Comparison of ENCODE assay signal across 9 cellular contexts in genomic region chr6:30769853-30770160, GRCh38. TPM values are rescaled to one million over a fixed set of nuclear protein-coding genes. Genes with fewer than 3 reads are reported as not detected.
A peak's percentile ranks its signal among the peaks of the same experiment; 100 is the strongest.
DNase-seq lines count a peak whose midpoint lies in the region; ATAC-seq and TF ChIP-seq lines count a peak whose summit lies in the region.
"Had no signal": no experiment of that assay in that cellular context is flagged by ENCODE, and none has a peak within 500 bp of the region (broad histone marks: within the 10 kb centered on the region; RNA-seq: fewer than 3 reads in every experiment).

No MANE protein-coding gene starts in this region.

- H3K27me3 Mint-ChIP-seq in activated CD4-positive, alpha-beta T cell treated with anti-CD3 and anti-CD28 coated beads for 36 hours = no peaks in the 10 kb centered on the region
- H3K27me3 Mint-ChIP-seq in activated CD8-positive, alpha-beta T cell treated with anti-CD3 and anti-CD28 coated beads for 36 hours = no peaks in the 10 kb centered on the region

- H3K27me3 ChIP-seq in gastroesophageal sphincter (no peaks in the 10 kb centered on the region), smooth muscle cell (ENCODE audit: low read depth) (no peaks in the 10 kb centered on the region)
- H3K27me3 ChIP-seq: testis had no signal

- H3K9me3 ChIP-seq in gastroesophageal sphincter (no peaks in the 10 kb centered on the region), smooth muscle cell (replicated peaks; ENCODE audit: low read depth) (no peaks in the 10 kb centered on the region)
- H3K9me3 ChIP-seq: testis had no signal

- no peaks in the 10 kb centered on the region for H3K79me2 ChIP-seq in smooth muscle cell (ENCODE audit: low read depth)

- CTCF ChIA-PET in activated CD4-positive, alpha-beta T cell treated with anti-CD3 and anti-CD28 coated beads for 36 hours (lab: Charles Lee) = interaction anchor here (0.6 to 3.2 kb wide), 15 partner anchors 11 to 252 kb away, joined by 3 to 17 read pairs (median 5); no protein-coding TSS in a partner anchor
- CTCF ChIA-PET in activated CD8-positive, alpha-beta T cell treated with anti-CD3 and anti-CD28 coated beads for 36 hours (lab: Charles Lee) = interaction anchor here (1.0 to 2.0 kb wide), 8 partner anchors 9 to 62 kb away, joined by 3 to 8 read pairs (median 4); no protein-coding TSS in a partner anchor

- no peak for ATAC-seq in activated CD4-positive, alpha-beta T cell treated with anti-CD3 and anti-CD28 coated beads for 36 hours
- no peak for ATAC-seq in activated CD8-positive, alpha-beta T cell treated with anti-CD3 and anti-CD28 coated beads for 36 hours
- ATAC-seq in gastroesophageal sphincter (peak; percentile 35), GM18868 (IDR thresholded peaks at IDR 0.05; ENCODE audit: unreplicated experiment) (no peak), GM19351 (IDR thresholded peaks at IDR 0.05; ENCODE audit: unreplicated experiment) (no peak)

- peak overlapping the region; percentile 72 for H3K4me2 ChIP-seq in smooth muscle cell

- peaks cover 4% of the 10 kb centered on the region for H3K36me3 Mint-ChIP-seq in activated CD4-positive, alpha-beta T cell treated with anti-CD3 and anti-CD28 coated beads for 36 hours (ENCODE audit: low read depth)
- peaks cover 16% of the 10 kb centered on the region for H3K36me3 Mint-ChIP-seq in activated CD8-positive, alpha-beta T cell treated with anti-CD3 and anti-CD28 coated beads for 36 hours (ENCODE audit: low read depth)

- peak overlapping the region; percentile 98 for H3K27ac Mint-ChIP-seq in activated CD4-positive, alpha-beta T cell treated with anti-CD3 and anti-CD28 coated beads for 36 hours
- H3K27ac Mint-ChIP-seq in activated CD8-positive, alpha-beta T cell treated with anti-CD3 and anti-CD28 coated beads for 36 hours = peak overlapping the region; percentile 99

- H3K36me3 ChIP-seq in gastroesophageal sphincter = no peaks in the 10 kb centered on the region
- H3K36me3 ChIP-seq in smooth muscle cell (ENCODE audit: low read depth) = no peaks in the 10 kb centered on the region

- H3K27ac ChIP-seq in gastroesophageal sphincter = peak overlapping the region in 3 of 4 donors; percentile 73 to 79 (median 78)
- peak overlapping the region; percentile 100 for H3K27ac ChIP-seq in smooth muscle cell (ENCODE audit: low read depth)
- H3K27ac ChIP-seq: testis had no signal

- POLR2A ChIA-PET in activated CD4-positive, alpha-beta T cell treated with anti-CD3 and anti-CD28 coated beads for 36 hours (lab: Charles Lee) = interaction anchor here (0.8 to 2.7 kb wide), 12 partner anchors 12 to 53 kb away, joined by 3 to 20 read pairs (median 4); partner anchors contain the start of genes IER3 and MDC1
- POLR2A ChIA-PET in activated CD8-positive, alpha-beta T cell treated with anti-CD3 and anti-CD28 coated beads for 36 hours (lab: Charles Lee) = interaction anchor here (0.6 to 11.6 kb wide), 19 partner anchors 9 to 811 kb away, joined by 3 to 198 read pairs (median 6); partner anchors contain the start of genes FLOT1, IER3, MDC1 and PRR3

- TF ChIP-seq EP300 in gastroesophageal sphincter (IDR thresholded peaks at IDR 0.05) = no peak

- no peak for DNase-seq in activated CD4-positive, alpha-beta T cell treated with anti-CD3 and anti-CD28 coated beads for 36 hours
- DNase-seq in activated CD4-positive, alpha-beta T cell treated with anti-CD3 and anti-CD28 coated beads, Interleukin-2, amount 50 U/mL, for 4 hours = no peak
- DNase-seq in activated CD8-positive, alpha-beta T cell treated with anti-CD3 and anti-CD28 coated beads for 36 hours = no peak
- no peak for DNase-seq in smooth muscle cell (lab: John Stamatoyannopoulos, UW; ENCODE audit: unreplicated experiment)
- no peak for DNase-seq in foreskin melanocyte
- DNase-seq: testis had no signal

- H2AFZ ChIP-seq in smooth muscle cell (ENCODE audit: low read depth) = peak overlapping the region; percentile 8

- H4K20me1 ChIP-seq in smooth muscle cell (ENCODE audit: low read depth) = no peaks in the 10 kb centered on the region

- H3K9ac ChIP-seq in smooth muscle cell (ENCODE audit: low read depth) = peak overlapping the region; percentile 97

- no peak overlapping the region for H3K4me3 ChIP-seq in gastroesophageal sphincter
- H3K4me3 ChIP-seq in smooth muscle cell = no peak overlapping the region
- H3K4me3 ChIP-seq: testis had no signal

- intact Hi-C loops in activated CD4-positive, alpha-beta T cell treated with anti-CD3 and anti-CD28 coated beads for 36 hours (cut with DNase I, micrococcal nuclease) = loop anchor here (1.0 to 5.0 kb wide), 9 partner anchors 18 to 432 kb away; partner anchors contain the start of gene IER3 (in 2 of the 2)
- intact Hi-C loops in activated CD8-positive, alpha-beta T cell treated with anti-CD3 and anti-CD28 coated beads for 36 hours (cut with micrococcal nuclease) = loop anchor here (1.0 to 2.0 kb wide), 2 partner anchors 25 to 40 kb away; partner anchors contain the start of gene IER3

- peaks cover 4% of the 10 kb centered on the region for H3K9me3 Mint-ChIP-seq in activated CD4-positive, alpha-beta T cell treated with anti-CD3 and anti-CD28 coated beads for 36 hours (ENCODE audit: low read depth)
- peaks cover 3% of the 10 kb centered on the region for H3K9me3 Mint-ChIP-seq in activated CD8-positive, alpha-beta T cell treated with anti-CD3 and anti-CD28 coated beads for 36 hours

- H3K4me1 Mint-ChIP-seq in activated CD4-positive, alpha-beta T cell treated with anti-CD3 and anti-CD28 coated beads for 36 hours = peaks cover 80% of the 10 kb centered on the region
- H3K4me1 Mint-ChIP-seq in activated CD8-positive, alpha-beta T cell treated with anti-CD3 and anti-CD28 coated beads for 36 hours (ENCODE audit: low read depth) = peaks cover 78% of the 10 kb centered on the region

- H3F3A ChIP-seq in smooth muscle cell (ENCODE audit: low read depth) = peaks cover 16% of the 10 kb centered on the region

- 25 to 28% methylated on average over 3 of the region's 3 CpGs for whole genome bisulfite sequencing in gastroesophageal sphincter (ENCODE audit: low coverage in 1 of 2), 2 donors
- WGBS in smooth muscle cell (ENCODE audit: low lambda C conversion rate) = 2% methylated on average over 3 of the region's 3 CpGs

- peak overlapping the region; percentile 63 for H3K4me3 Mint-ChIP-seq in activated CD4-positive, alpha-beta T cell treated with anti-CD3 and anti-CD28 coated beads for 36 hours
- peak overlapping the region; percentile 75 for H3K4me3 Mint-ChIP-seq in activated CD8-positive, alpha-beta T cell treated with anti-CD3 and anti-CD28 coated beads for 36 hours

- TF ChIP-seq CTCF in activated CD8-positive, alpha-beta T cell treated with anti-CD3 and anti-CD28 coated beads for 36 hours (IDR thresholded peaks at IDR 0.05) = no peak
- TF ChIP-seq CTCF in gastroesophageal sphincter (IDR thresholded peaks at IDR 0.05) (no peak), smooth muscle cell (IDR thresholded peaks at IDR 0.05; ENCODE audit: borderline replicate concordance, insufficient read depth, poor library complexity, severe bottlenecking) (no peak)

- H3K4me1 ChIP-seq in gastroesophageal sphincter = peaks cover 0 to 26% (median 15%) of the 10 kb centered on the region in 3 donors
- H3K4me1 ChIP-seq in smooth muscle cell (ENCODE audit: low read depth) = peaks cover 35% of the 10 kb centered on the region

- no peak for TF ChIP-seq POLR2A in gastroesophageal sphincter (IDR thresholded peaks at IDR 0.05)

RNA-seq across cellular contexts. Expression of gene IER3, which starts 25.5 kb away (rescaled TPM):
- total RNA-seq in activated CD4-positive, alpha-beta T cell treated with anti-CD3 and anti-CD28 coated beads for 36 hours = 100 to 1,000 TPM; 196 to 221 TPM
- 100 to 1,000 TPM; 375 to 386 TPM for total RNA-seq in activated CD8-positive, alpha-beta T cell treated with anti-CD3 and anti-CD28 coated beads for 36 hours
- total RNA-seq in gastroesophageal sphincter (10 to 100 TPM in 3 of 4 donors, 1 to 10 TPM in 1; 5.6 to 31.9 (median 11.3) TPM), smooth muscle cell (732 and 736 TPM in 2 replicates)
- polyA plus RNA-seq in smooth muscle cell = 708 and 811 TPM in 2 replicates

RNA-seq across cellular contexts. Expression of gene FLOT1, which starts 27.3 kb away (rescaled TPM):
- total RNA-seq in activated CD4-positive, alpha-beta T cell treated with anti-CD3 and anti-CD28 coated beads for 36 hours = 100 to 1,000 TPM; 155 to 188 TPM
- total RNA-seq in activated CD8-positive, alpha-beta T cell treated with anti-CD3 and anti-CD28 coated beads for 36 hours = 100 to 1,000 TPM; 135 TPM
- 100 to 1,000 TPM; 104 to 191 (median 152) TPM for total RNA-seq in gastroesophageal sphincter
- 79.8 and 87.6 TPM in 2 replicates for total RNA-seq in smooth muscle cell
- 117 and 146 TPM in 2 replicates for polyA plus RNA-seq in smooth muscle cell

RNA-seq across cellular contexts. Expression of gene TUBB, which starts 49.7 kb away (rescaled TPM):
- 1,000 to 10,000 TPM; 1,569 to 1,746 TPM for total RNA-seq in activated CD4-positive, alpha-beta T cell treated with anti-CD3 and anti-CD28 coated beads for 36 hours
- total RNA-seq in activated CD8-positive, alpha-beta T cell treated with anti-CD3 and anti-CD28 coated beads for 36 hours = 1,000 to 10,000 TPM; 1,556 to 1,579 TPM
- total RNA-seq in gastroesophageal sphincter (100 to 1,000 TPM; 184 to 351 (median 236) TPM), smooth muscle cell (1,002 and 1,039 TPM in 2 replicates)
- polyA plus RNA-seq in smooth muscle cell = 855 and 1,009 TPM in 2 replicates

RNA-seq across cellular contexts. Expression of gene MDC1, which starts 52.7 kb away (rescaled TPM):
- 100 to 1,000 TPM in 1 of 2 experiments, 10 to 100 TPM in 1; 92.0 to 101 TPM for total RNA-seq in activated CD4-positive, alpha-beta T cell treated with anti-CD3 and anti-CD28 coated beads for 36 hours
- 10 to 100 TPM; 80.4 to 90.7 TPM for total RNA-seq in activated CD8-positive, alpha-beta T cell treated with anti-CD3 and anti-CD28 coated beads for 36 hours
- total RNA-seq in gastroesophageal sphincter (10 to 100 TPM in 3 of 4 donors, 1 to 10 TPM in 1; 9.8 to 16.7 (median 13.1) TPM), smooth muscle cell (6.9 and 7.0 TPM in 2 replicates)
- polyA plus RNA-seq in smooth muscle cell = 17.1 and 19.0 TPM in 2 replicates

Comparison
In these comparisons a context has a peak if more than half of its experiments do, and no peak if none do; other contexts are left out.
1. RNA of gene IER3, which starts 25.5 kb away (total RNA-seq): 732 to 736 TPM in smooth muscle cell, 375 to 386 TPM in activated CD8-positive, alpha-beta T cell treated with anti-CD3 and anti-CD28 coated beads for 36 hours and 196 to 221 TPM in activated CD4-positive, alpha-beta T cell treated with anti-CD3 and anti-CD28 coated beads for 36 hours; 5.6 to 31.9 TPM in gastroesophageal sphincter; every median in the first group is over 4 times any median in the second.